In genomic region chr4:5711479-5712184, GRCh38 we compare ENCODE assay signal across 9 cellular contexts. TPM values are rescaled to one million over a fixed set of nuclear protein-coding genes. Genes with fewer than 3 reads are reported as not detected.
DNase-seq lines count a peak whose midpoint lies in the region; ATAC-seq, FAIRE-seq and TF ChIP-seq lines count a peak whose summit lies in the region.
"Had no signal": no experiment of that assay in that cellular context is flagged by ENCODE, and none has a peak within 500 bp of the region (broad histone marks: within the 10 kb centered on the region; RNA-seq: fewer than 3 reads in every experiment).

No MANE protein-coding gene starts in this region.

- peaks cover 23% of the 10 kb centered on the region for H3K9me3 Mint-ChIP-seq in activated naive CD8-positive, alpha-beta T cell treated with anti-CD3 and anti-CD28 coated beads, Interleukin-2, amount 50 U/mL, for 24 hours

- CTCF ChIA-PET in HEK293 (lab: Yijun Ruan, JAX), result no interaction called here

- peaks cover 3% of the 10 kb centered on the region for H3K36me3 Mint-ChIP-seq in activated naive CD8-positive, alpha-beta T cell treated with anti-CD3 and anti-CD28 coated beads, Interleukin-2, amount 50 U/mL, for 24 hours (ENCODE audit: low read depth)

- POLR2A ChIA-PET in HEK293 (lab: Yijun Ruan, JAX), result no interaction called here

- no peak for ATAC-seq in activated naive CD8-positive, alpha-beta T cell treated with anti-CD3 and anti-CD28 coated beads, Interleukin-2, amount 50 U/mL, for 24 hours
- no peak for ATAC-seq in HG03521 (IDR thresholded peaks at IDR 0.05; ENCODE audit: unreplicated experiment)
- ATAC-seq: HCT116 had no signal

- H3K4me1 Mint-ChIP-seq in activated naive CD8-positive, alpha-beta T cell treated with anti-CD3 and anti-CD28 coated beads, Interleukin-2, amount 50 U/mL, for 24 hours, result peaks cover 17% of the 10 kb centered on the region

- no peak for FAIRE-seq in D721Med (lab: Jason Lieb, UNC)

- H3K4me1 ChIP-seq in HEK293 (ENCODE audit: control insufficient read depth, insufficient read depth, low read length) (no peaks in the 10 kb centered on the region), thymus (ENCODE audit: control insufficient read depth, insufficient read depth, low read length) (no peaks in the 10 kb centered on the region)

- H3K9me3 ChIP-seq in HEK293 (ENCODE audit: control insufficient read depth, insufficient read depth, low read depth, low read length) (no peaks in the 10 kb centered on the region), thymus (ENCODE audit: control insufficient read depth) (no peaks in the 10 kb centered on the region)

- H3K27ac Mint-ChIP-seq in activated naive CD8-positive, alpha-beta T cell treated with anti-CD3 and anti-CD28 coated beads, Interleukin-2, amount 50 U/mL, for 24 hours, result no peak overlapping the region

- peak; percentile 78 for DNase-seq in AG08396 (ENCODE audit: low spot score)
- no peak for DNase-seq in activated naive CD8-positive, alpha-beta T cell treated with anti-CD3 and anti-CD28 coated beads, Interleukin-2, amount 50 U/mL, for 24 hours
- no peak for DNase-seq in T-helper 1 cell
- no peak for DNase-seq in D721Med (ENCODE audit: insufficient read length, low spot score)

- peaks cover 0 to 2% of the 10 kb centered on the region in 2 experiments; a peak in 1 of 3 replicates for H3K36me3 ChIP-seq in HEK293 (ENCODE audit: control insufficient read depth in 2 of 2, insufficient read depth in 1 of 2, low read length in 2 of 2)
- H3K36me3 ChIP-seq in thymus (ENCODE audit: control insufficient read depth, insufficient read depth), result no peaks in the 10 kb centered on the region

- peaks cover 44% of the 10 kb centered on the region for H3K27me3 Mint-ChIP-seq in activated naive CD8-positive, alpha-beta T cell treated with anti-CD3 and anti-CD28 coated beads, Interleukin-2, amount 50 U/mL, for 24 hours

- TF ChIP-seq CTCF in HEK293 (tag by site-specific recombination; IDR thresholded peaks at IDR 0.05) (peak; percentile 30; the same call in 1 of the 2 replicates), D721Med (IDR thresholded peaks at IDR 0.05; ENCODE audit: insufficient read depth, missing control alignments) (no peak)

- H3K4me3 ChIP-seq in HEK293 (ENCODE audit: low read depth, low read length) (peak overlapping the region; percentile 42), iPS-11a (ENCODE audit: low read depth, low read length) (peak overlapping the region; percentile 47), thymus (ENCODE audit: low read length) (peak overlapping the region; percentile 14)

- 24% methylated on average over 52 of the region's 52 CpGs for WGBS in thymus

- H3K4me3 Mint-ChIP-seq in activated naive CD8-positive, alpha-beta T cell treated with anti-CD3 and anti-CD28 coated beads, Interleukin-2, amount 50 U/mL, for 24 hours, result peak overlapping the region; percentile 61

- H3K27me3 ChIP-seq in thymus (ENCODE audit: control insufficient read depth, insufficient read depth), result peaks cover 55% of the 10 kb centered on the region

- H3K27ac ChIP-seq in HEK293 (ENCODE audit: extremely low read depth, low read depth, low read length) (peak overlapping the region; percentile 71; the same call in 1 of the 2 replicates), thymus (ENCODE audit: low read depth) (no peak overlapping the region)

TF ChIP-seq in HEK293, 187 proteins besides CTCF, POLR2A, EP300 and RAD21 (continues in another document):
- TF ChIP-seq SCRT1 (tag by site-specific recombination; IDR thresholded peaks at IDR 0.05; ENCODE audit: borderline replicate concordance) (no peak), ZNF776 (tag by site-specific recombination; IDR thresholded peaks at IDR 0.05; ENCODE audit: borderline replicate concordance) (no peak), ZNF585B (tag by site-specific recombination; IDR thresholded peaks at IDR 0.05) (no peak), ZNF600 (tag by site-specific recombination; IDR thresholded peaks at IDR 0.05) (0 out of 2 replicates have a peak, but pooled peaks have one; percentile 28), ZNF114 (tag by site-specific recombination; IDR thresholded peaks at IDR 0.05) (no peak), ZIC2 (tag by site-specific recombination; IDR thresholded peaks at IDR 0.05) (peak; percentile 16; the same call in 1 of the 2 replicates), ZNF223 (tag by site-specific recombination; IDR thresholded peaks at IDR 0.05) (no peak), ZNF645 (tag by site-specific recombination; IDR thresholded peaks at IDR 0.05) (no peak), ZNF580 (tag by site-specific recombination; IDR thresholded peaks at IDR 0.05) (no peak), HOXD13 (CRISPR knock-in tag; IDR thresholded peaks at IDR 0.05; ENCODE audit: borderline replicate concordance) (no peak), ZNF623 (tag by site-specific recombination; IDR thresholded peaks at IDR 0.05) (no peak), ZNF660 (tag by site-specific recombination; IDR thresholded peaks at IDR 0.05) (no peak), ZNF37A (tag by site-specific recombination; IDR thresholded peaks at IDR 0.05) (no peak), ZNF341 (tag by site-specific recombination; IDR thresholded peaks at IDR 0.05; ENCODE audit: low read depth) (peak; percentile 33; the same call in 1 of the 2 replicates), ZNF266 (tag by site-specific recombination; IDR thresholded peaks at IDR 0.05; ENCODE audit: low read depth) (no peak), HIC1 (tag by site-specific recombination; IDR thresholded peaks at IDR 0.05) (no peak), ZNF214 (tag by site-specific recombination; IDR thresholded peaks at IDR 0.05; ENCODE audit: borderline replicate concordance) (no peak), ZNF221 (tag by site-specific recombination; IDR thresholded peaks at IDR 0.05; ENCODE audit: borderline replicate concordance) (no peak), BCL6B (tag by site-specific recombination; IDR thresholded peaks at IDR 0.05) (no peak), ZFP41 (tag by site-specific recombination; IDR thresholded peaks at IDR 0.05; ENCODE audit: borderline replicate concordance) (no peak), GLIS2 (tag by site-specific recombination; IDR thresholded peaks at IDR 0.05) (peak; percentile 26; the same call in 1 of the 2 replicates)
- TF ChIP-seq, protein P1, sequence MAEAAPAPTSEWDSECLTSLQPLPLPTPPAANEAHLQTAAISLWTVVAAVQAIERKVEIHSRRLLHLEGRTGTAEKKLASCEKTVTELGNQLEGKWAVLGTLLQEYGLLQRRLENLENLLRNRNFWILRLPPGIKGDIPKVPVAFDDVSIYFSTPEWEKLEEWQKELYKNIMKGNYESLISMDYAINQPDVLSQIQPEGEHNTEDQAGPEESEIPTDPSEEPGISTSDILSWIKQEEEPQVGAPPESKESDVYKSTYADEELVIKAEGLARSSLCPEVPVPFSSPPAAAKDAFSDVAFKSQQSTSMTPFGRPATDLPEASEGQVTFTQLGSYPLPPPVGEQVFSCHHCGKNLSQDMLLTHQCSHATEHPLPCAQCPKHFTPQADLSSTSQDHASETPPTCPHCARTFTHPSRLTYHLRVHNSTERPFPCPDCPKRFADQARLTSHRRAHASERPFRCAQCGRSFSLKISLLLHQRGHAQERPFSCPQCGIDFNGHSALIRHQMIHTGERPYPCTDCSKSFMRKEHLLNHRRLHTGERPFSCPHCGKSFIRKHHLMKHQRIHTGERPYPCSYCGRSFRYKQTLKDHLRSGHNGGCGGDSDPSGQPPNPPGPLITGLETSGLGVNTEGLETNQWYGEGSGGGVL (tag by site-specific recombination; IDR thresholded peaks at IDR 0.05), result 0 out of 2 replicates have a peak, but pooled peaks have one; percentile 20

RNA-seq across cellular contexts. Expression of gene EVC, which starts 0.6 kb away (rescaled TPM):
- polyA plus RNA-seq in thymus, result 1.6 TPM

RNA-seq across cellular contexts. Expression of gene EVC2, which starts 3.3 kb away (rescaled TPM):
- 2.2 TPM for polyA plus RNA-seq in thymus
